9 cellular contexts compared by ENCODE assay signal in the genomic region with DNA sequence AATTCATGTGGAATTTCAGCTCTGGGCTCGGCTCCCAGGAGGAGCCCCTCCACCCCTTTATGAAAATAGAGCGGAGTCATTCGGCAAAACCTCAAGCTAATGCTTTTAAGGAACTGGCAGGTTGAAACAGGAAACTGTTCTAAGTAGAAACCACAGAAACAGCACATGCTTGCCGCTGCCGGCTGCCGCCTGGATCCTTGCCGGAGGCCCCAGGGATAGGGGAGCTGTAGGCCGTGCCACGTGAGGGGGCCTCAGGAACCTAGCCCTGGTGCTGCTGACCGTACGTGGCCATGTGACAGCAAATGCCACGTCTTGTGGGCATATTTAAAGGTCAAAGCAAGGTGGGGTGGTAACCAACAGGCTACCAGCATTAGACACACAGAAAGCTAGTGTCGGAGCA.
A peak's percentile ranks its signal among the peaks of the same experiment; 100 is the strongest.
DNase-seq lines count a peak whose midpoint lies in the region; ATAC-seq, FAIRE-seq and TF ChIP-seq lines count a peak whose summit lies in the region.
"Had no signal": no experiment of that assay in that cellular context is flagged by ENCODE, and none has a peak within 500 bp of the region (broad histone marks: within the 10 kb centered on the region; RNA-seq: fewer than 3 reads in every experiment).

No MANE protein-coding gene starts in this region.

- FAIRE-seq in K562 (lab: Jason Lieb, UNC): no peak
- FAIRE-seq: A549 had no signal

- H3K9me3 ChIP-seq in K562 (replicated peaks; ENCODE audit: control insufficient read depth, insufficient read depth, low read depth, low read length): no peaks in the 10 kb centered on the region
- H3K9me3 ChIP-seq: A549 had no signal

- ATAC-seq in SK-N-SH treated with all-trans-retinoic acid at 6 μM for 48 hours (peak; percentile 80), K562 (no peak; the same call in 2 of the 3 replicates)
- ATAC-seq: A549 had no signal

- TF ChIP-seq RAD21 in K562 (CRISPR knock-in tag; conservative IDR thresholded peaks at IDR 0.05 in 1 of 2, IDR thresholded peaks at IDR 0.05 in 1 of 2): no peak

- no peak for TF ChIP-seq EP300 in K562 (IDR thresholded peaks at IDR 0.05; ENCODE audit: low read length)

- H3K27ac ChIP-seq in K562 (ENCODE audit: extremely low read depth, low read depth, low read length): no peak overlapping the region
- H3K27ac ChIP-seq: A549 had no signal

- TF ChIP-seq POLR2A in K562 (conservative IDR thresholded peaks at IDR 0.05): no peak
- TF ChIP-seq POLR2A in lower leg skin (IDR thresholded peaks at IDR 0.05): no peak

- intact Hi-C loops in K562 (cut with micrococcal nuclease) (no loop called here), lower leg skin (cut with DNase I; ENCODE audit: low total_unique reads) (no loop called here)

- H3K36me3 ChIP-seq in K562 (ENCODE audit: control insufficient read depth, insufficient read depth, low read length): no peaks in the 10 kb centered on the region

- no TSS peak for BruUV-seq in K562 (replicated peaks; lab: Mats Ljungman, UMichigan)

- CTCF ChIA-PET in K562 (lab: Yijun Ruan, JAX; ENCODE audit: low intra/inter-chr PET ratio): no interaction called here

- TF ChIP-seq CTCF in K562 (IDR thresholded peaks at IDR 0.05 in 2 of 3, conservative IDR thresholded peaks at IDR 0.05 in 1 of 3; ENCODE audit: insufficient read depth in 2 of 3, low read depth in 1 of 3, low read length in 3 of 3) (no peak), lower leg skin (IDR thresholded peaks at IDR 0.05) (no peak)

- H3K4me1 ChIP-seq in K562 (replicated peaks in 1 of 2; ENCODE audit: control insufficient read depth in 2 of 2, insufficient read depth in 2 of 2, low read length in 2 of 2): peaks cover 0 to 4% of the 10 kb centered on the region in 2 experiments; a peak in 2 of 5 replicates
- H3K4me1 ChIP-seq: A549 had no signal

- H4K20me1 ChIP-seq in K562 (replicated peaks; ENCODE audit: control insufficient read depth, insufficient read depth, low read length): no peaks in the 10 kb centered on the region; the same call in 1 of the 2 replicates

- in situ Hi-C loops in K562 (cut with MboI): no loop called here

- H3K79me2 ChIP-seq in K562 (ENCODE audit: control insufficient read depth, insufficient read depth, low read length): no peaks in the 10 kb centered on the region

- WGBS in K562 (ENCODE audit: insufficient coverage, low coverage, missing lambda C conversion rate): 18% methylated on average over 9 of the region's 13 CpGs
- 9 to 10% methylated on average over 13 of the region's 13 CpGs for whole genome bisulfite sequencing in lower leg skin, 2 donors

- H2AFZ ChIP-seq in K562 (ENCODE audit: low read depth, low read length): peak overlapping the region; percentile 64; the same call in 1 of the 2 replicates

- H3K9ac ChIP-seq in K562 (ENCODE audit: insufficient read depth in 1 of 2, low read depth in 2 of 2, low read length in 2 of 2): no peak overlapping the region

- peak; percentile 80 for DNase-seq in activated CD8-positive, alpha-beta memory T cell treated with anti-CD3 and anti-CD28 coated beads for 24 hours
- DNase-seq in activated CD8-positive, alpha-beta memory T cell treated with anti-CD3 and anti-CD28 coated beads, Interleukin-2, amount 50 U/mL, for 4 hours: no peak
- DNase-seq in K562 (ENCODE audit: extremely low read depth in 1 of 4, low spot score in 3 of 4) (peak in 1 of 4 experiments; percentile 8), lower leg skin (ENCODE audit: low spot score in 2 of 2) (peak; percentile 77 to 94), kidney glomerular epithelial cell (lab: John Stamatoyannopoulos, UW) (no peak), NCI-H446 treated with DMSO at 0.1 percent for 48 hours (lab: John Stamatoyannopoulos, UW) (no peak)
- peak; percentile 17 to 46 for DNase-seq in stimulated activated CD8-positive, alpha-beta memory T cell treated with anti-CD3 and anti-CD28 coated beads, Interleukin-2, amount 100 ng/mL, for 48 hours (ENCODE audit: low read depth in 2 of 2)

- POLR2A ChIA-PET in K562 (lab: Yijun Ruan, JAX): interaction anchor here (0.7 to 1.2 kb wide), 2 partner anchors 9 to 23 kb away, joined by 3 to 4 read pairs; no protein-coding TSS in a partner anchor

- no peak overlapping the region for H3K4me2 ChIP-seq in K562 (ENCODE audit: insufficient read depth, low read length)
- H3K4me2 ChIP-seq: A549 had no signal

- no peaks in the 10 kb centered on the region for H3K9me1 ChIP-seq in K562 (ENCODE audit: control insufficient read depth, insufficient read depth, low read length)

- H3K27me3 ChIP-seq in K562 (ENCODE audit: control insufficient read depth in 2 of 2, insufficient read depth in 2 of 2, low read length in 2 of 2): no peaks in the 10 kb centered on the region

- no peak overlapping the region for H3K4me3 ChIP-seq in K562
- no peak overlapping the region for H3K4me3 ChIP-seq in lower leg skin (ENCODE audit: low read depth, poor library complexity, severe bottlenecking)
- H3K4me3 ChIP-seq: A549 had no signal

TF ChIP-seq in SK-N-SH treated with all-trans-retinoic acid at 6 μM for 48 hours, 23 proteins besides CTCF, POLR2A, EP300 and RAD21:
- TF ChIP-seq OSR1 (CRISPR knock-in tag; IDR thresholded peaks at IDR 0.05) (no peak), CSDC2 (CRISPR knock-in tag; IDR thresholded peaks at IDR 0.05) (no peak), ZNF70 (CRISPR knock-in tag; IDR thresholded peaks at IDR 0.05) (no peak), ZNF8 (CRISPR knock-in tag; IDR thresholded peaks at IDR 0.05) (no peak)

TF ChIP-seq in K562, 482 proteins besides CTCF, POLR2A, EP300 and RAD21 (continues in another document):
- no peak for TF ChIP-seq SOX6 (IDR thresholded peaks at IDR 0.05)
- no peak for TF ChIP-seq XRCC5 (IDR thresholded peaks at IDR 0.05; ENCODE audit: low read depth, low read length)
- no peak for TF ChIP-seq MYNN (IDR thresholded peaks at IDR 0.05)
- no peak for TF ChIP-seq MYNN (CRISPR knock-in tag; IDR thresholded peaks at IDR 0.05)
- TF ChIP-seq LEF1 (IDR thresholded peaks at IDR 0.05): no peak
- no peak for TF ChIP-seq NR2C2 (CRISPR knock-in tag; IDR thresholded peaks at IDR 0.05)
- peak; percentile 50; the same call in 1 of the 2 replicates for TF ChIP-seq NR2C2 (tag; IDR thresholded peaks at IDR 0.05)
- no peak for TF ChIP-seq CBFB (CRISPR knock-in tag; IDR thresholded peaks at IDR 0.05)
- no peak for TF ChIP-seq ZNF583 (CRISPR knock-in tag; IDR thresholded peaks at IDR 0.05)
- TF ChIP-seq, protein P1, sequence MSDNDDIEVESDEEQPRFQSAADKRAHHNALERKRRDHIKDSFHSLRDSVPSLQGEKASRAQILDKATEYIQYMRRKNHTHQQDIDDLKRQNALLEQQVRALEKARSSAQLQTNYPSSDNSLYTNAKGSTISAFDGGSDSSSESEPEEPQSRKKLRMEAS (CRISPR knock-in tag; IDR thresholded peaks at IDR 0.05): peak; percentile 68
- TF ChIP-seq ZNF444 (CRISPR knock-in tag; IDR thresholded peaks at IDR 0.05): no peak
- TF ChIP-seq, protein P2, sequence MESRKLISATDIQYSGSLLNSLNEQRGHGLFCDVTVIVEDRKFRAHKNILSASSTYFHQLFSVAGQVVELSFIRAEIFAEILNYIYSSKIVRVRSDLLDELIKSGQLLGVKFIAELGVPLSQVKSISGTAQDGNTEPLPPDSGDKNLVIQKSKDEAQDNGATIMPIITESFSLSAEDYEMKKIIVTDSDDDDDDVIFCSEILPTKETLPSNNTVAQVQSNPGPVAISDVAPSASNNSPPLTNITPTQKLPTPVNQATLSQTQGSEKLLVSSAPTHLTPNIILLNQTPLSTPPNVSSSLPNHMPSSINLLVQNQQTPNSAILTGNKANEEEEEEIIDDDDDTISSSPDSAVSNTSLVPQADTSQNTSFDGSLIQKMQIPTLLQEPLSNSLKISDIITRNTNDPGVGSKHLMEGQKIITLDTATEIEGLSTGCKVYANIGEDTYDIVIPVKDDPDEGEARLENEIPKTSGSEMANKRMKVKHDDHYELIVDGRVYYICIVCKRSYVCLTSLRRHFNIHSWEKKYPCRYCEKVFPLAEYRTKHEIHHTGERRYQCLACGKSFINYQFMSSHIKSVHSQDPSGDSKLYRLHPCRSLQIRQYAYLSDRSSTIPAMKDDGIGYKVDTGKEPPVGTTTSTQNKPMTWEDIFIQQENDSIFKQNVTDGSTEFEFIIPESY (CRISPR knock-in tag; IDR thresholded peaks at IDR 0.05): no peak
- TF ChIP-seq, protein P3, sequence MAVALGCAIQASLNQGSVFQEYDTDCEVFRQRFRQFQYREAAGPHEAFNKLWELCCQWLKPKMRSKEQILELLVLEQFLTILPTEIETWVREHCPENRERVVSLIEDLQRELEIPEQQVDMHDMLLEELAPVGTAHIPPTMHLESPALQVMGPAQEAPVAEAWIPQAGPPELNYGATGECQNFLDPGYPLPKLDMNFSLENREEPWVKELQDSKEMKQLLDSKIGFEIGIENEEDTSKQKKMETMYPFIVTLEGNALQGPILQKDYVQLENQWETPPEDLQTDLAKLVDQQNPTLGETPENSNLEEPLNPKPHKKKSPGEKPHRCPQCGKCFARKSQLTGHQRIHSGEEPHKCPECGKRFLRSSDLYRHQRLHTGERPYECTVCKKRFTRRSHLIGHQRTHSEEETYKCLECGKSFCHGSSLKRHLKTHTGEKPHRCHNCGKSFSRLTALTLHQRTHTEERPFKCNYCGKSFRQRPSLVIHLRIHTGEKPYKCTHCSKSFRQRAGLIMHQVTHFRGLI (CRISPR knock-in tag; IDR thresholded peaks at IDR 0.05): peak; percentile 61; the same call in 1 of the 2 replicates
- TF ChIP-seq CXXC5 (CRISPR knock-in tag; IDR thresholded peaks at IDR 0.05): no peak
- peak; percentile 42; the same call in 1 of the 2 replicates for TF ChIP-seq ZBTB17 (CRISPR knock-in tag; IDR thresholded peaks at IDR 0.05)
- TF ChIP-seq HNRNPH1 (optimal IDR thresholded peaks at IDR 0.05; ENCODE audit: low read depth, low read length): no peak
- TF ChIP-seq ZNF174 (CRISPR knock-in tag; IDR thresholded peaks at IDR 0.05): no peak
- peak; percentile 39; the same call in 1 of the 2 replicates for TF ChIP-seq BHLHE40 (IDR thresholded peaks at IDR 0.05; ENCODE audit: low read length)
- TF ChIP-seq SUPT5H (IDR thresholded peaks at IDR 0.05): no peak
- TF ChIP-seq ZZZ3 (IDR thresholded peaks at IDR 0.05): no peak
- no peak for TF ChIP-seq ZNF175 (CRISPR knock-in tag; IDR thresholded peaks at IDR 0.05; ENCODE audit: low read depth)
- TF ChIP-seq YBX1 (IDR thresholded peaks at IDR 0.05): no peak

Comparison
In these comparisons a context has a peak if more than half of its experiments do, and no peak if none do; other contexts are left out.
1. DNase-seq: peak in activated CD8-positive, alpha-beta memory T cell treated with anti-CD3 and anti-CD28 coated beads for 24 hours (single experiment), lower leg skin (2 of 2) and stimulated activated CD8-positive, alpha-beta memory T cell treated with anti-CD3 and anti-CD28 coated beads, Interleukin-2, amount 100 ng/mL, for 48 hours (2 of 2); none in activated CD8-positive, alpha-beta memory T cell treated with anti-CD3 and anti-CD28 coated beads, Interleukin-2, amount 50 U/mL, for 4 hours (single experiment), kidney glomerular epithelial cell (single experiment) and NCI-H446 treated with DMSO at 0.1 percent for 48 hours (single experiment).